In the genomic region with DNA sequence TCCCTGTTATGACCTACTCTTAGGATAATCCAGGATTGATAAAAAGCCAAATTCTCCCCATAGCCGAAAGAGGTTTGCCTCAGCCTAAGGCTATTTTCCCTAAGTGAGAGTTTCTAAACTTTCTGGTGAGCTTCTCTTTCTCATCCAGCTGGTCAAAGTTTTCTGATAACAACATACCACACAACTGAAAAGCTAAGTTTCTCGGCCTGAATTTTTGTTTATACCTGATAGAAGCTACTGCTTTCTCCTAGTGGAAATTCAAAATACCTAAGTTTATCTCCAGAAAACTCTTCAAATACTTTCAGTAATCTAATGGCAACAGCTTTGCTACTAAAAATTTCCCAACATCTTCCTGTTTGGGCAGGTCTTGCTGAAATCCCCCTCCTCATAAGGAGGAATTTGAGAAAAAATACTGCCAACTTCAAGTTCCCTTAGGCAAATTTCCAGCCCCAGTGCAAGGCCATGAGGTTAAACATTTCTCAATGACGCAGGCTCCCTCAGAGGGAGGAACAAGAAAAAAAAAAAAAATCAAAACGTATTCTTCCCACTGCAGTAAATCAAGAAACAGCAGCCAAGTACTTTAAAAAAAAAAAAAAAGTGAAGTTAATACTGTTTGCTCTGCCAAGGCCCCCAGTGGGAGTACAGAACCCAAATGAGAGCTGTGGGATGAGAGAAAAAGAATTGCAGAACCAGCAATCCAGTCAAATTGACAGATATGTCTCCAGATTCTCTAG, we compare ENCODE assay signal across 1 cellular context.
TF ChIP-seq lines count a peak whose summit lies in the region.

No MANE protein-coding gene starts in this region.

TF ChIP-seq in A549, 52 proteins besides CTCF, POLR2A, EP300 and RAD21 (continued from another document):
- TF ChIP-seq CHD2 (IDR thresholded peaks at IDR 0.05; ENCODE audit: low read length, partially characterized antibody) (no peak), HEYL (CRISPR knock-in tag; IDR thresholded peaks at IDR 0.05) (no peak), ZNF302 (CRISPR knock-in tag; IDR thresholded peaks at IDR 0.05) (no peak), POLR2AphosphoS2 (conservative IDR thresholded peaks at IDR 0.05; ENCODE audit: low read length) (no peak), HDAC2 (IDR thresholded peaks at IDR 0.05) (no peak), SREBF2 (IDR thresholded peaks at IDR 0.05) (no peak), TP53 (CRISPR knock-in tag; IDR thresholded peaks at IDR 0.05) (no peak), JUNB (IDR thresholded peaks at IDR 0.05) (peak; percentile 87), KDM5A (IDR thresholded peaks at IDR 0.05) (no peak), FOSL2 (IDR thresholded peaks at IDR 0.05) (0 out of 2 replicates have a peak, but pooled peaks have one; percentile 11), FOSL2 (CRISPR knock-in tag; IDR thresholded peaks at IDR 0.05) (peak; percentile 46; the same call in 1 of the 2 replicates), EHMT2 (IDR thresholded peaks at IDR 0.05; ENCODE audit: low read depth) (no peak), FOSB (CRISPR knock-in tag; IDR thresholded peaks at IDR 0.05) (no peak), MAZ (IDR thresholded peaks at IDR 0.05; ENCODE audit: borderline replicate concordance, low read depth, low read length) (no peak), RFX5 (IDR thresholded peaks at IDR 0.05) (no peak), NR3C1 (IDR thresholded peaks at IDR 0.05) (no peak), NPAS2 (CRISPR knock-in tag; IDR thresholded peaks at IDR 0.05; ENCODE audit: borderline replicate concordance) (no peak), CBX8 (IDR thresholded peaks at IDR 0.05) (no peak), RNF2 (IDR thresholded peaks at IDR 0.05; ENCODE audit: borderline replicate concordance, low read depth) (no peak), HOXB13 (CRISPR knock-in tag; IDR thresholded peaks at IDR 0.05; ENCODE audit: low read depth) (no peak; the same call in 1 of the 2 replicates), CHD4 (IDR thresholded peaks at IDR 0.05; ENCODE audit: borderline replicate concordance) (no peak), ESRRA (IDR thresholded peaks at IDR 0.05; ENCODE audit: borderline replicate concordance, low read length) (no peak), JUN (IDR thresholded peaks at IDR 0.05) (peak; percentile 72 to 94; a peak in 4 of 5 replicates), RARB (CRISPR knock-in tag; IDR thresholded peaks at IDR 0.05) (no peak), KDM1A (IDR thresholded peaks at IDR 0.05; ENCODE audit: low read depth) (no peak)
- TF ChIP-seq, protein P1, sequence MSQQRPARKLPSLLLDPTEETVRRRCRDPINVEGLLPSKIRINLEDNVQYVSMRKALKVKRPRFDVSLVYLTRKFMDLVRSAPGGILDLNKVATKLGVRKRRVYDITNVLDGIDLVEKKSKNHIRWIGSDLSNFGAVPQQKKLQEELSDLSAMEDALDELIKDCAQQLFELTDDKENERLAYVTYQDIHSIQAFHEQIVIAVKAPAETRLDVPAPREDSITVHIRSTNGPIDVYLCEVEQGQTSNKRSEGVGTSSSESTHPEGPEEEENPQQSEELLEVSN (IDR thresholded peaks at IDR 0.05; ENCODE audit: borderline replicate concordance, low read depth) = peak; percentile 26; the same call in 1 of the 2 replicates
- TF ChIP-seq, protein P2, sequence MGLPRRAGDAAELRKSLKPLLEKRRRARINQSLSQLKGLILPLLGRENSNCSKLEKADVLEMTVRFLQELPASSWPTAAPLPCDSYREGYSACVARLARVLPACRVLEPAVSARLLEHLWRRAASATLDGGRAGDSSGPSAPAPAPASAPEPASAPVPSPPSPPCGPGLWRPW (IDR thresholded peaks at IDR 0.05) = 0 out of 2 replicates have a peak, but pooled peaks have one; percentile 26
- TF ChIP-seq, protein P3, sequence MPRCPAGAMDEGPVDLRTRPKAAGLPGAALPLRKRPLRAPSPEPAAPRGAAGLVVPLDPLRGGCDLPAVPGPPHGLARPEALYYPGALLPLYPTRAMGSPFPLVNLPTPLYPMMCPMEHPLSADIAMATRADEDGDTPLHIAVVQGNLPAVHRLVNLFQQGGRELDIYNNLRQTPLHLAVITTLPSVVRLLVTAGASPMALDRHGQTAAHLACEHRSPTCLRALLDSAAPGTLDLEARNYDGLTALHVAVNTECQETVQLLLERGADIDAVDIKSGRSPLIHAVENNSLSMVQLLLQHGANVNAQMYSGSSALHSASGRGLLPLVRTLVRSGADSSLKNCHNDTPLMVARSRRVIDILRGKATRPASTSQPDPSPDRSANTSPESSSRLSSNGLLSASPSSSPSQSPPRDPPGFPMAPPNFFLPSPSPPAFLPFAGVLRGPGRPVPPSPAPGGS (IDR thresholded peaks at IDR 0.05) = peak; percentile 49; the same call in 1 of the 3 replicates
- TF ChIP-seq, protein P4, sequence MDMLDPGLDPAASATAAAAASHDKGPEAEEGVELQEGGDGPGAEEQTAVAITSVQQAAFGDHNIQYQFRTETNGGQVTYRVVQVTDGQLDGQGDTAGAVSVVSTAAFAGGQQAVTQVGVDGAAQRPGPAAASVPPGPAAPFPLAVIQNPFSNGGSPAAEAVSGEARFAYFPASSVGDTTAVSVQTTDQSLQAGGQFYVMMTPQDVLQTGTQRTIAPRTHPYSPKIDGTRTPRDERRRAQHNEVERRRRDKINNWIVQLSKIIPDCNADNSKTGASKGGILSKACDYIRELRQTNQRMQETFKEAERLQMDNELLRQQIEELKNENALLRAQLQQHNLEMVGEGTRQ (IDR thresholded peaks at IDR 0.05) = no peak
